In the genomic region with DNA sequence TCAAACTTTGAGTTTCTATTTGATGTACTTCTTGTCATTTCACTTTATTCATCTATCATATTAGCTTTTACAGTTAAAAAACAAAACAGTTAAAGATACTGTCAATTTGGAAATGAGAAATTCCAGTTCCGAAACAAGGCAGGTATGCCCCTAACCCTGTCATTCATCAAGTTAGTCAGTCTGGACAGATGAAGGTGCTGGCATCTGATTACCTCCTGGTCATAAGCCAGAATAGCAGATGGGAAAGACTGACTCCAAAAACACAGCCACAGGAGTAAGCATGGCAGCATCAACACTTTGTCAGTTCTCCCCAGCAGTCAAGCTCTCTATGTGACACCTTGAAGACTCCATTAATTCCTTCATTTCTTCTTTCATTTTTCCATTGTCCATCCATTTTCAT, we compare ENCODE assay signal across 32 cellular contexts. TPM values are rescaled to one million over a fixed set of nuclear protein-coding genes. Genes with fewer than 3 reads are reported as not detected.
DNase-seq lines count a peak whose midpoint lies in the region; ATAC-seq, FAIRE-seq and TF ChIP-seq lines count a peak whose summit lies in the region.
"Had no signal": no experiment of that assay in that cellular context is flagged by ENCODE, and none has a peak within 500 bp of the region (broad histone marks: within the 10 kb centered on the region; RNA-seq: fewer than 3 reads in every experiment).

No MANE protein-coding gene starts in this region.

- H3K36me3 Mint-ChIP-seq in CD4-positive, CD25-positive, alpha-beta regulatory T cell = peaks cover 10% of the 10 kb centered on the region
- H3K36me3 Mint-ChIP-seq in T-helper 17 cell (ENCODE audit: low read depth) = no peaks in the 10 kb centered on the region

- H3K9ac ChIP-seq in keratinocyte (ENCODE audit: control insufficient read depth, extremely low read depth, insufficient read depth, low read length) = no peak overlapping the region

- H3K79me2 ChIP-seq in keratinocyte (ENCODE audit: control insufficient read depth, insufficient read depth, low read length) (peaks cover under 1% of the 10 kb centered on the region), PC-9 (ENCODE audit: low read depth) (peaks cover 1% of the 10 kb centered on the region)

- no peak for FAIRE-seq in keratinocyte (lab: Jason Lieb, UNC)
- FAIRE-seq: A204.1, GM18507, H1 had no signal

- H3K4me1 Mint-ChIP-seq in CD4-positive, CD25-positive, alpha-beta regulatory T cell = peaks cover 23 to 32% (median 27%) of the 10 kb centered on the region in 4 donors
- H3K4me1 Mint-ChIP-seq in T-helper 17 cell = peaks cover 38% of the 10 kb centered on the region

- no peaks in the 10 kb centered on the region for H4K20me1 ChIP-seq in keratinocyte (ENCODE audit: control insufficient read depth, extremely low read depth, insufficient read depth, low read length)
- no peaks in the 10 kb centered on the region for H4K20me1 ChIP-seq in PC-9 (ENCODE audit: insufficient read depth)

- DNase-seq in CD4-positive, CD25-positive, alpha-beta regulatory T cell = no peak
- DNase-seq in NCI-H1694 treated with DMSO at 0.1 percent for 48 hours (lab: John Stamatoyannopoulos, UW) (peak; percentile 74), T-helper 17 cell (no peak), keratinocyte (ENCODE audit: low read depth, low spot score) (no peak), medulla oblongata (ENCODE audit: extremely low spot score) (no peak), PC-9 (no peak)
- DNase-seq: activated CD4-positive, CD25-positive, alpha-beta regulatory T cell; activated naive CD4-positive, alpha-beta T cell; activated naive CD8-positive, alpha-beta T cell treated with anti-CD3 and anti-CD28 coated beads, Interleukin-2, amount 50 U/mL, for 24 hours; activated T-cell treated with anti-CD3 and anti-CD28 coated beads, Interleukin-2, amount 50 U/mL, for 72 hours; AML-193; CD4-positive, alpha-beta T cell; EL; mammary epithelial cell; NCI-H146; NCI-H510A treated with DMSO at 0.1 percent for 48 hours; Peyer's patch; SJCRH30; stimulated activated naive CD4-positive, alpha-beta T cell treated with Interleukin-2 at 50 U/mL for 16 hours; T-cell had no signal

- no peaks in the 10 kb centered on the region for H3K9me1 ChIP-seq in keratinocyte (ENCODE audit: control insufficient read depth, extremely low read depth, insufficient read depth, low read length)

- H3K27ac Mint-ChIP-seq in CD4-positive, CD25-positive, alpha-beta regulatory T cell = peak overlapping the region in 2 of 3 donors; percentile 18 to 76
- H3K27ac Mint-ChIP-seq in T-helper 17 cell = peak overlapping the region; percentile 97

- H2AFZ ChIP-seq in keratinocyte (ENCODE audit: control insufficient read depth, low read length) (no peak overlapping the region), PC-9 (no peak overlapping the region)

- H3K9me3 Mint-ChIP-seq in CD4-positive, CD25-positive, alpha-beta regulatory T cell = no peaks in the 10 kb centered on the region
- H3K9me3 Mint-ChIP-seq: activated naive CD8-positive, alpha-beta T cell treated with anti-CD3 and anti-CD28 coated beads, Interleukin-2, amount 50 U/mL, for 24 hours; activated T-cell treated with anti-CD3 and anti-CD28 coated beads, Interleukin-2, amount 50 U/mL, for 72 hours; CD4-positive, alpha-beta T cell; IgD-negative memory B cell; T-cell had no signal

- no peak overlapping the region for H3K4me3 ChIP-seq in CD4-positive, CD25-positive, alpha-beta regulatory T cell (ENCODE audit: low read depth, low read length)
- H3K4me3 ChIP-seq in keratinocyte (ENCODE audit: control insufficient read depth in 2 of 3, extremely low read depth in 1 of 3, insufficient read depth in 2 of 3, low read depth in 1 of 3, low read length in 3 of 3) (no peak overlapping the region), gastroesophageal sphincter (no peak overlapping the region), PC-9 (no peak overlapping the region)
- H3K4me3 ChIP-seq: Peyer's patch, right atrium auricular region, SJCRH30, smooth muscle cell, thoracic aorta had no signal

- no peak for TF ChIP-seq POLR2A in gastroesophageal sphincter (IDR thresholded peaks at IDR 0.05)

- dilution Hi-C loops in keratinocyte (cut with MboI; ENCODE audit: extremely low pct_ligation_motif_present, low sequenced_read_pairs) = no loop called here

- WGBS in gastroesophageal sphincter (ENCODE audit: low coverage in 1 of 2), 2 donors = 94% methylated on average over 1 of the region's 1 CpG; no CpG with 5 or more reads in 1 of the 2 donors

- TF ChIP-seq EP300 in gastroesophageal sphincter (IDR thresholded peaks at IDR 0.05) = no peak

- H3F3A ChIP-seq in PC-9 (ENCODE audit: insufficient read depth, low read depth) = peaks cover 29% of the 10 kb centered on the region

- CTCF ChIA-PET in PC-9 (lab: Charles Lee) = interaction anchor here (0.6 to 0.7 kb wide), 4 partner anchors 33 to 1991 kb away, joined by 3 to 6 read pairs (median 4); no protein-coding TSS in a partner anchor

- no peaks in the 10 kb centered on the region for H3K27me3 Mint-ChIP-seq in CD4-positive, CD25-positive, alpha-beta regulatory T cell
- H3K27me3 Mint-ChIP-seq in T-helper 17 cell = no peaks in the 10 kb centered on the region
- H3K27me3 Mint-ChIP-seq: activated naive CD8-positive, alpha-beta T cell treated with anti-CD3 and anti-CD28 coated beads, Interleukin-2, amount 50 U/mL, for 24 hours; CD4-positive, alpha-beta T cell; T-cell had no signal

- H3K27ac ChIP-seq in CD4-positive, CD25-positive, alpha-beta regulatory T cell (ENCODE audit: insufficient read depth, low read length, poor library complexity, severe bottlenecking) = no peak overlapping the region
- H3K27ac ChIP-seq in keratinocyte (ENCODE audit: control insufficient read depth, insufficient read depth, low read length) (peak overlapping the region; percentile 56), gastroesophageal sphincter (no peak overlapping the region), PC-9 (no peak overlapping the region)
- H3K27ac ChIP-seq: Peyer's patch, right atrium auricular region, SJCRH30, thoracic aorta had no signal

- no peaks in the 10 kb centered on the region for H3K27me3 ChIP-seq in CD4-positive, CD25-positive, alpha-beta regulatory T cell (ENCODE audit: control insufficient read depth, insufficient read depth, low read length)
- H3K27me3 ChIP-seq in keratinocyte (ENCODE audit: control insufficient read depth, extremely low read depth, insufficient read depth, low read length) (no peaks in the 10 kb centered on the region), gastroesophageal sphincter (no peaks in the 10 kb centered on the region), PC-9 (ENCODE audit: insufficient read depth, low read depth) (no peaks in the 10 kb centered on the region)
- H3K27me3 ChIP-seq: Peyer's patch, right atrium auricular region, SJCRH30 had no signal

- intact Hi-C loops in PC-9 (cut with micrococcal nuclease; ENCODE audit: unreplicated experiment) = loop anchor here (5.0 kb wide), 2 partner anchors 137 to 158 kb away; partner anchors contain the start of genes INPPL1, RNF121 and XNDC1N

- ATAC-seq in CD4-positive, CD25-positive, alpha-beta regulatory T cell (ENCODE audit: low read depth in 2 of 2) = no peak
- ATAC-seq in T-helper 17 cell = no peak
- no peak for ATAC-seq in gastroesophageal sphincter
- ATAC-seq in GM18870 (IDR thresholded peaks at IDR 0.05; ENCODE audit: unreplicated experiment) = no peak
- ATAC-seq: activated naive CD8-positive, alpha-beta T cell treated with anti-CD3 and anti-CD28 coated beads, Interleukin-2, amount 50 U/mL, for 24 hours; T-cell had no signal

- H3K4me2 ChIP-seq in keratinocyte (ENCODE audit: control insufficient read depth, extremely low read depth, insufficient read depth, low read depth, low read length) (no peak overlapping the region), PC-9 (no peak overlapping the region)
- H3K4me2 ChIP-seq: smooth muscle cell had no signal

- BruUV-seq in PC-9 (replicated peaks; lab: Mats Ljungman, UMichigan) = no TSS peak

- no peaks in the 10 kb centered on the region for H3K9me2 ChIP-seq in PC-9 (ENCODE audit: insufficient read depth)

- TF ChIP-seq CTCF in keratinocyte (optimal IDR thresholded peaks at IDR 0.05 in 1 of 3, IDR thresholded peaks at IDR 0.05 in 1 of 3, conservative IDR thresholded peaks at IDR 0.05 in 1 of 3; ENCODE audit: extremely low read depth in 1 of 3, insufficient read depth in 2 of 3, low read length in 3 of 3) (no peak), gastroesophageal sphincter (IDR thresholded peaks at IDR 0.05) (no peak), PC-9 (conservative IDR thresholded peaks at IDR 0.05) (no peak)

- no peak overlapping the region for H3K4me3 Mint-ChIP-seq in CD4-positive, CD25-positive, alpha-beta regulatory T cell
- no peak overlapping the region for H3K4me3 Mint-ChIP-seq in T-helper 17 cell
- H3K4me3 Mint-ChIP-seq: activated naive CD8-positive, alpha-beta T cell treated with anti-CD3 and anti-CD28 coated beads, Interleukin-2, amount 50 U/mL, for 24 hours; activated T-cell treated with anti-CD3 and anti-CD28 coated beads, Interleukin-2, amount 50 U/mL, for 72 hours; CD4-positive, alpha-beta T cell; IgD-negative memory B cell; T-cell had no signal

- no peaks in the 10 kb centered on the region for H3K9me3 ChIP-seq in CD4-positive, CD25-positive, alpha-beta regulatory T cell (ENCODE audit: control insufficient read depth in 2 of 2, low read length in 2 of 2)
- H3K9me3 ChIP-seq in T-helper 17 cell (ENCODE audit: control insufficient read depth, low read length, poor library complexity, severe bottlenecking) = no peaks in the 10 kb centered on the region
- no peaks in the 10 kb centered on the region for H3K9me3 ChIP-seq in keratinocyte (ENCODE audit: control insufficient read depth, low read depth, low read length)
- H3K9me3 ChIP-seq in gastroesophageal sphincter = no peaks in the 10 kb centered on the region
- H3K9me3 ChIP-seq in PC-9 (ENCODE audit: insufficient read depth, low read depth) = no peaks in the 10 kb centered on the region
- H3K9me3 ChIP-seq: Peyer's patch, right atrium auricular region, SJCRH30, thoracic aorta had no signal

- peaks cover 9% of the 10 kb centered on the region for H3K4me1 ChIP-seq in CD4-positive, CD25-positive, alpha-beta regulatory T cell (ENCODE audit: control insufficient read depth, insufficient read depth, low read length, poor library complexity, severe bottlenecking)
- H3K4me1 ChIP-seq in keratinocyte (ENCODE audit: control insufficient read depth, extremely low read depth, insufficient read depth, low read length) (peaks cover 37% of the 10 kb centered on the region), gastroesophageal sphincter (peaks cover 0 to 16% (median 0%) of the 10 kb centered on the region in 3 donors), PC-9 (replicated peaks; ENCODE audit: insufficient read depth) (peaks cover 20% of the 10 kb centered on the region)

- H3K36me3 ChIP-seq in CD4-positive, CD25-positive, alpha-beta regulatory T cell (ENCODE audit: control insufficient read depth, insufficient read depth, low read length) = peaks cover 21% of the 10 kb centered on the region
- H3K36me3 ChIP-seq in keratinocyte (ENCODE audit: control insufficient read depth in 2 of 2, extremely low read depth in 1 of 2, insufficient read depth in 2 of 2, low read length in 2 of 2) = peaks cover 0 to 11% of the 10 kb centered on the region in 2 experiments
- peaks cover 0 to 21% of the 10 kb centered on the region in 2 donors for H3K36me3 ChIP-seq in gastroesophageal sphincter
- 0 out of 2 replicates have a peak, but pooled peaks cover 4% of the 10 kb centered on the region for H3K36me3 ChIP-seq in PC-9 (ENCODE audit: low read depth)
- H3K36me3 ChIP-seq: Peyer's patch, SJCRH30 had no signal

- POLR2A ChIA-PET in PC-9 (lab: Charles Lee; ENCODE audit: unreplicated experiment) = interaction anchor here (0.6 kb wide), 1 partner anchor 15 kb away, joined by 3 read pairs; no protein-coding TSS in a partner anchor

RNA-seq across cellular contexts. Expression of gene LRRC51, which starts 4.3 kb away (rescaled TPM):
- 1.5 TPM for total RNA-seq in CD4-positive, CD25-positive, alpha-beta regulatory T cell
- polyA plus RNA-seq in CD4-positive, CD25-positive, alpha-beta regulatory T cell = 1 to 10 TPM; 2.8 to 9.4 (median 6.3) TPM
- 1 to 10 TPM in 1 of 2 donors, under 1 TPM in 1; 0.75 to 4.5 TPM for total RNA-seq in T-helper 17 cell
- 4.2 to 6.7 TPM (median 5.2 TPM) in 3 replicates for polyA plus RNA-seq in keratinocyte
- polyA plus RNA-seq in keratinocyte (2011; ENCODE audit: low read depth) = 3.5 TPM
- polyA plus RNA-seq in keratinocyte (2011; cell fraction: cytosol; rRNA removed) = 3.3 and 4.0 TPM in 2 replicates
- polyA plus RNA-seq in keratinocyte (2011; cell fraction: nucleus; rRNA removed) = 2.7 and 4.0 TPM in 2 replicates
- 2.3 and 6.0 TPM in 2 replicates for polyA plus RNA-seq in keratinocyte (2012; ENCODE audit: low replicate concordance)
- polyA minus RNA-seq in keratinocyte = 0.66 to 10.5 TPM (median 3.7 TPM) in 3 replicates
- 3.1 TPM for polyA minus RNA-seq in keratinocyte (2011; cell fraction: cytosol; rRNA and poly(A)+ RNA removed)
- polyA minus RNA-seq in keratinocyte (2011; cell fraction: nucleus; rRNA and poly(A)+ RNA removed) = 0.74 and 1.6 TPM in 2 replicates
- total RNA-seq in gastroesophageal sphincter = 10 to 100 TPM in 2 of 4 donors, 1 to 10 TPM in 2; 6.4 to 18.4 (median 10.7) TPM
- total RNA-seq in PC-9 (2021) = 17.5 and 19.6 TPM in 2 replicates

RNA-seq across cellular contexts. Expression of gene NUMA1, which starts 4.6 kb away (rescaled TPM):
- 272 TPM for total RNA-seq in CD4-positive, CD25-positive, alpha-beta regulatory T cell
- polyA plus RNA-seq in CD4-positive, CD25-positive, alpha-beta regulatory T cell = 10 to 100 TPM; 14.0 to 27.2 (median 20.5) TPM
- 100 to 1,000 TPM; 207 to 208 TPM for total RNA-seq in T-helper 17 cell
- 38.8 to 45.7 TPM (median 40.4 TPM) in 3 replicates for polyA plus RNA-seq in keratinocyte
- polyA plus RNA-seq in keratinocyte (2011; ENCODE audit: low read depth) = 26.5 TPM
- 24.7 and 32.8 TPM in 2 replicates for polyA plus RNA-seq in keratinocyte (2011; cell fraction: cytosol; rRNA removed)
- polyA plus RNA-seq in keratinocyte (2011; cell fraction: nucleus; rRNA removed) = 108 and 133 TPM in 2 replicates
- 44.4 and 52.9 TPM in 2 replicates for polyA plus RNA-seq in keratinocyte (2012; ENCODE audit: low replicate concordance)
- 89.8 to 255 TPM (median 101 TPM) in 3 replicates for polyA minus RNA-seq in keratinocyte
- 46.2 TPM for polyA minus RNA-seq in keratinocyte (2011; cell fraction: cytosol; rRNA and poly(A)+ RNA removed)
- polyA minus RNA-seq in keratinocyte (2011; cell fraction: nucleus; rRNA and poly(A)+ RNA removed) = 82.2 and 105 TPM in 2 replicates
- 100 to 1,000 TPM; 235 to 370 (median 290) TPM for total RNA-seq in gastroesophageal sphincter
- 221 and 267 TPM in 2 replicates for total RNA-seq in PC-9 (2021)

RNA-seq across cellular contexts. Expression of gene LAMTOR1, which starts 18.1 kb away (rescaled TPM):
- total RNA-seq in CD4-positive, CD25-positive, alpha-beta regulatory T cell = 48.5 TPM
- polyA plus RNA-seq in CD4-positive, CD25-positive, alpha-beta regulatory T cell = 100 to 1,000 TPM in 3 of 4 donors, 10 to 100 TPM in 1; 69.2 to 116 (median 102) TPM
- total RNA-seq in T-helper 17 cell = 10 to 100 TPM; 43.7 to 74.6 TPM
- polyA plus RNA-seq in keratinocyte = 88.5 to 151 TPM (median 131 TPM) in 3 replicates
- 8.6 TPM for polyA plus RNA-seq in keratinocyte (2011; ENCODE audit: low read depth)
- 134 and 162 TPM in 2 replicates for polyA plus RNA-seq in keratinocyte (2011; cell fraction: cytosol; rRNA removed)
- polyA plus RNA-seq in keratinocyte (2011; cell fraction: nucleus; rRNA removed) = 63.4 and 68.9 TPM in 2 replicates
- 82.4 and 135 TPM in 2 replicates for polyA plus RNA-seq in keratinocyte (2012; ENCODE audit: low replicate concordance)
- 210 to 319 TPM (median 261 TPM) in 3 replicates for polyA minus RNA-seq in keratinocyte
- polyA minus RNA-seq in keratinocyte (2011; cell fraction: cytosol; rRNA and poly(A)+ RNA removed) = 159 TPM
- polyA minus RNA-seq in keratinocyte (2011; cell fraction: nucleus; rRNA and poly(A)+ RNA removed) = 28.0 and 29.3 TPM in 2 replicates
- total RNA-seq in gastroesophageal sphincter = 100 to 1,000 TPM in 1 of 4 donors, 10 to 100 TPM in 3; 87.1 to 103 (median 98.2) TPM
- total RNA-seq in PC-9 (2021) = 94.6 and 107 TPM in 2 replicates

RNA-seq across cellular contexts. Expression of gene TOMT, which starts 20.8 kb away (rescaled TPM):
- not detected for total RNA-seq in CD4-positive, CD25-positive, alpha-beta regulatory T cell
- not detected for polyA plus RNA-seq in CD4-positive, CD25-positive, alpha-beta regulatory T cell
- total RNA-seq in T-helper 17 cell = not detected
- polyA plus RNA-seq in keratinocyte = not detected in 3 replicates
- not detected for polyA plus RNA-seq in keratinocyte (2011; ENCODE audit: low read depth)
- polyA plus RNA-seq in keratinocyte (2011; cell fraction: cytosol; rRNA removed) = not detected in 2 replicates
- polyA plus RNA-seq in keratinocyte (2011; cell fraction: nucleus; rRNA removed) = not detected in 2 replicates
- not detected in 2 replicates for polyA plus RNA-seq in keratinocyte (2012; ENCODE audit: low replicate concordance)
- polyA minus RNA-seq in keratinocyte = not detected in 3 replicates
- not detected for polyA minus RNA-seq in keratinocyte (2011; cell fraction: cytosol; rRNA and poly(A)+ RNA removed)
- not detected in 2 replicates for polyA minus RNA-seq in keratinocyte (2011; cell fraction: nucleus; rRNA and poly(A)+ RNA removed)
- not detected for total RNA-seq in gastroesophageal sphincter
- total RNA-seq in PC-9 (2021) = not detected in 2 replicates
- total RNA-seq: activated T-cell treated with anti-CD3 and anti-CD28 coated beads, Interleukin-2, amount 50 U/mL, for 72 hours; CD4-positive, alpha-beta T cell; chondrocyte; H1; mucosa of gallbladder; Peyer's patch; right atrium auricular region; SJCRH30; smooth muscle cell; thoracic aorta; urinary bladder had no signal
- polyA plus RNA-seq: IgD-negative memory B cell, mammary epithelial cell, smooth muscle cell, urinary bladder had no signal

RNA-seq across cellular contexts. Expression of gene ANAPC15, which starts 27.5 kb away (rescaled TPM):
- 46.3 TPM for total RNA-seq in CD4-positive, CD25-positive, alpha-beta regulatory T cell
- 100 to 1,000 TPM in 2 of 4 donors, 10 to 100 TPM in 2; 86.1 to 103 (median 98.4) TPM for polyA plus RNA-seq in CD4-positive, CD25-positive, alpha-beta regulatory T cell
- total RNA-seq in T-helper 17 cell = 10 to 100 TPM; 47.0 to 54.6 TPM
- 42.1 to 90.8 TPM (median 70.9 TPM) in 3 replicates for polyA plus RNA-seq in keratinocyte
- 32.4 TPM for polyA plus RNA-seq in keratinocyte (2011; ENCODE audit: low read depth)
- 67.7 and 99.0 TPM in 2 replicates for polyA plus RNA-seq in keratinocyte (2011; cell fraction: cytosol; rRNA removed)
- polyA plus RNA-seq in keratinocyte (2011; cell fraction: nucleus; rRNA removed) = 24.9 and 32.3 TPM in 2 replicates
- polyA plus RNA-seq in keratinocyte (2012; ENCODE audit: low replicate concordance) = 30.4 and 94.9 TPM in 2 replicates
- 33.1 to 60.4 TPM (median 34.0 TPM) in 3 replicates for polyA minus RNA-seq in keratinocyte
- 16.9 TPM for polyA minus RNA-seq in keratinocyte (2011; cell fraction: cytosol; rRNA and poly(A)+ RNA removed)
- 3.2 and 6.1 TPM in 2 replicates for polyA minus RNA-seq in keratinocyte (2011; cell fraction: nucleus; rRNA and poly(A)+ RNA removed)
- 10 to 100 TPM; 37.0 to 55.6 (median 39.1) TPM for total RNA-seq in gastroesophageal sphincter
- 77.2 and 97.8 TPM in 2 replicates for total RNA-seq in PC-9 (2021)
